Comparison of ENCODE assay signal across 10 cellular contexts in the genomic region with DNA sequence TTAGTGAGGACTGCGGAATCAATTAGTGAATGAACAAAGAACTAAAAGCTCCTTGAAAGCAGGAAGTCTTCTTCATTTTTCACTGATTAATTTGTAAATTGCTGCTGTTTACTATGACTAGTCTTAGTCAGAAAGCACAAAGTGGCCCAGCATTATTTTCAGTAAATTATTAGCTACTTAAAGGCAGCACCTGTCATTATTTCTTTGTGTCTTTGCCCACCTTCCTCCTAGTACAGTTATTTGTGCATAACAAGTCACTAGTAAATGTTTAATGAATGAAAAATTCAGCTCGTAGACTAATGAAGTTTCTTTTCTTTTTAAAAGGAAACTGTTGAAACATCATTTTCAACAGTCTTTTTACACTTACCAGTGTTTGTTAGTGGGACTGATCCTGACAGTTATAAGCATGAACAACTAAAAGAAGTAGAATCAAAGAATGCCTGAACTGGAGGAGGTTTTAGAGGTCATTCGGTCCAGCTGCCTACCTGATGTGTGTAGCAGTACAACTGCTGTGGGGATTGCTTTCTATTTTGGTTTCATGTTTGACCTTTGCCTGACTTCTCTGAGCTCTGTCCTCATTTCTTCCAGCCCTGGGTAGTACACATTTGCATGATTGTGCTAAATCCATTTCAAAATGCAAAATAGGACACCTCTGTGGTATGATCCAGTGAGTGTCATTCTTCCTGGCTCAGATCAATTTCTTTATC.
A peak's percentile ranks its signal among the peaks of the same experiment; 100 is the strongest.
DNase-seq lines count a peak whose midpoint lies in the region; ATAC-seq and TF ChIP-seq lines count a peak whose summit lies in the region.
"Had no signal": no experiment of that assay in that cellular context is flagged by ENCODE, and none has a peak within 500 bp of the region (broad histone marks: within the 10 kb centered on the region; RNA-seq: fewer than 3 reads in every experiment).

No MANE protein-coding gene starts in this region.

- DNase-seq in GM06990 (ENCODE audit: extremely low read depth, insufficient read length) (peak; percentile 9), activated gamma-delta T cell (lab: John Stamatoyannopoulos, UW) (no peak), NCI-H2029 (lab: John Stamatoyannopoulos, UW) (no peak)
- no peak for DNase-seq in natural killer cell treated with Interleukin-12 subunit alpha and Interleukin-12 subunit beta and Interleukin-15 and Interleukin-18, amount 100 ng/mL, for 72 hours (ENCODE audit: low spot score)
- no peak for DNase-seq in activated CD8-positive, alpha-beta memory T cell treated with anti-CD3 and anti-CD28 coated beads, Interleukin-2, amount 50 U/mL, for 48 hours
- DNase-seq: NCI-H1436; stimulated activated naive CD4-positive, alpha-beta T cell had no signal

- H3K4me1 Mint-ChIP-seq in natural killer cell treated with Interleukin-12 subunit alpha and Interleukin-12 subunit beta and Interleukin-15 and Interleukin-18, amount 100 ng/mL, for 72 hours (ENCODE audit: low read depth in 2 of 2) = no peaks in the 10 kb centered on the region

- ATAC-seq in GM19351 (IDR thresholded peaks at IDR 0.05; ENCODE audit: unreplicated experiment) (peak; percentile 99), HG02798 (IDR thresholded peaks at IDR 0.05; ENCODE audit: poor library complexity, unreplicated experiment) (peak; percentile 99), HG03521 (IDR thresholded peaks at IDR 0.05; ENCODE audit: unreplicated experiment) (peak; percentile 99)
- no peak for ATAC-seq in natural killer cell treated with Interleukin-12 subunit alpha and Interleukin-12 subunit beta and Interleukin-15 and Interleukin-18, amount 100 ng/mL, for 72 hours

- no peaks in the 10 kb centered on the region for H3K36me3 Mint-ChIP-seq in natural killer cell treated with Interleukin-12 subunit alpha and Interleukin-12 subunit beta and Interleukin-15 and Interleukin-18, amount 100 ng/mL, for 72 hours

- no peak overlapping the region for H3K27ac Mint-ChIP-seq in natural killer cell treated with Interleukin-12 subunit alpha and Interleukin-12 subunit beta and Interleukin-15 and Interleukin-18, amount 100 ng/mL, for 72 hours

- H3K9me3 Mint-ChIP-seq in natural killer cell treated with Interleukin-12 subunit alpha and Interleukin-12 subunit beta and Interleukin-15 and Interleukin-18, amount 100 ng/mL, for 72 hours = peaks cover 19% of the 10 kb centered on the region

- H3K4me3 ChIP-seq in GM06990 (replicated peaks; ENCODE audit: low read depth, low read length) = no peak overlapping the region

- H3K36me3 ChIP-seq in GM06990 (ENCODE audit: control insufficient read depth, insufficient read depth, low read length) = no peaks in the 10 kb centered on the region

- H3K27me3 ChIP-seq in GM06990 (replicated peaks; ENCODE audit: control insufficient read depth, insufficient read depth, low read length) = no peaks in the 10 kb centered on the region

- H3K4me3 Mint-ChIP-seq in natural killer cell treated with Interleukin-12 subunit alpha and Interleukin-12 subunit beta and Interleukin-15 and Interleukin-18, amount 100 ng/mL, for 72 hours = no peak overlapping the region

- H3K27me3 Mint-ChIP-seq in natural killer cell treated with Interleukin-12 subunit alpha and Interleukin-12 subunit beta and Interleukin-15 and Interleukin-18, amount 100 ng/mL, for 72 hours = no peaks in the 10 kb centered on the region

- no peak for TF ChIP-seq CTCF in GM06990 (IDR thresholded peaks at IDR 0.05; ENCODE audit: insufficient read depth, low read length, poor library complexity, severe bottlenecking)

Comparison
In these comparisons a context has a peak if more than half of its experiments do, and no peak if none do; other contexts are left out.
1. ATAC-seq: peak in GM19351 (single experiment), HG02798 (single experiment) and HG03521 (single experiment); none in natural killer cell treated with Interleukin-12 subunit alpha and Interleukin-12 subunit beta and Interleukin-15 and Interleukin-18, amount 100 ng/mL, for 72 hours (0 of 2).